31 cellular contexts compared by ENCODE assay signal in genomic region chr11:69194956-69195355, GRCh38. TPM values are rescaled to one million over a fixed set of nuclear protein-coding genes. Genes with fewer than 3 reads are reported as not detected.
"Had no signal": no experiment of that assay in that cellular context is flagged by ENCODE, and none has a peak within 500 bp of the region (broad histone marks: within the 10 kb centered on the region; RNA-seq: fewer than 3 reads in every experiment).

No MANE protein-coding gene starts in this region.

- DNase-seq: activated CD4-positive, alpha-beta memory T cell treated with anti-CD3 and anti-CD28 coated beads for 36 hours; activated CD4-positive, alpha-beta T cell treated with anti-CD3 and anti-CD28 coated beads for 36 hours; activated CD4-positive, alpha-beta T cell treated with anti-CD3 and anti-CD28 coated beads, Interleukin-2, amount 10 ng/mL, durations not matched to agents 24 days and 14 days; activated CD4-positive, CD25-positive, alpha-beta regulatory T cell; activated CD4-positive, CD25-positive, alpha-beta regulatory T cell treated with anti-CD3 and anti-CD28 coated beads, Interleukin-2, amount 50 U/mL, for 72 hours; activated CD8-positive, alpha-beta memory T cell treated with anti-CD3 and anti-CD28 coated beads, Interleukin-2, amount 10 ng/mL, durations not matched to agents 7 days and 5 days; activated CD8-positive, alpha-beta memory T cell treated with anti-CD3 and anti-CD28 coated beads, Interleukin-2, amount 50 U/mL, for 4 hours; activated CD8-positive, alpha-beta T cell treated with anti-CD3 and anti-CD28 coated beads, Interleukin-2, amount 10 ng/mL, durations not matched to agents 7 days and 5 days; activated effector memory CD4-positive, alpha-beta T cell treated with anti-CD3 and anti-CD28 coated beads, Interleukin-2, amount 50 U/mL, for 16 hours; activated naive CD4-positive, alpha-beta T cell treated with anti-CD3 and anti-CD28 coated beads, Interleukin-2, amount 50 U/mL, for 16 hours; activated T-cell treated with anti-CD3 and anti-CD28 coated beads, Interleukin-2, amount 50 U/mL, for 1 hour; activated T-cell treated with anti-CD3 and anti-CD28 coated beads, Interleukin-2, amount 50 U/mL, for 48 hours; amniotic stem cell; anterior cingulate cortex; brain microvascular endothelial cell; caudate nucleus; cortex of kidney; dermis blood vessel endothelial cell; effector CD4-positive, alpha-beta T cell; effector memory CD8-positive, alpha-beta T cell; erythroblast; foreskin keratinocyte; gastrocnemius medialis; heart right ventricle; T-helper 2 cell had no signal

- H3K4me1 ChIP-seq: foreskin keratinocyte, gastrocnemius medialis had no signal

- H3K27ac ChIP-seq: brain microvascular endothelial cell, esophagus muscularis mucosa, foreskin keratinocyte, gastrocnemius medialis, heart right ventricle had no signal

- H3K36me3 Mint-ChIP-seq: activated CD4-positive, alpha-beta memory T cell treated with anti-CD3 and anti-CD28 coated beads for 36 hours; activated CD8-positive, alpha-beta memory T cell treated with anti-CD3 and anti-CD28 coated beads, Interleukin-2, amount 10 ng/mL, durations not matched to agents 7 days and 5 days had no signal

- H3K9me3 ChIP-seq: esophagus muscularis mucosa, gastrocnemius medialis, heart right ventricle had no signal

- H3K36me3 ChIP-seq: brain microvascular endothelial cell, esophagus muscularis mucosa, gastrocnemius medialis, heart right ventricle had no signal

- H3K27me3 Mint-ChIP-seq: activated CD4-positive, alpha-beta memory T cell treated with anti-CD3 and anti-CD28 coated beads for 36 hours; activated CD4-positive, alpha-beta T cell treated with anti-CD3 and anti-CD28 coated beads, Interleukin-2, amount 10 ng/mL, durations not matched to agents 24 days and 14 days; activated CD8-positive, alpha-beta memory T cell treated with anti-CD3 and anti-CD28 coated beads, Interleukin-2, amount 10 ng/mL, durations not matched to agents 7 days and 5 days; activated naive CD8-positive, alpha-beta T cell had no signal

- H3K4me3 ChIP-seq: esophagus muscularis mucosa, gastrocnemius medialis, heart right ventricle had no signal

- H3K4me1 Mint-ChIP-seq: activated CD8-positive, alpha-beta memory T cell treated with anti-CD3 and anti-CD28 coated beads, Interleukin-2, amount 10 ng/mL, durations not matched to agents 7 days and 5 days had no signal

- H3K9me3 Mint-ChIP-seq: activated CD4-positive, alpha-beta memory T cell treated with anti-CD3 and anti-CD28 coated beads for 36 hours had no signal

- H3K27ac Mint-ChIP-seq: activated CD4-positive, alpha-beta memory T cell treated with anti-CD3 and anti-CD28 coated beads for 36 hours; activated CD4-positive, alpha-beta T cell treated with anti-CD3 and anti-CD28 coated beads for 36 hours; activated CD4-positive, alpha-beta T cell treated with anti-CD3 and anti-CD28 coated beads, Interleukin-2, amount 10 ng/mL, durations not matched to agents 24 days and 14 days; activated CD8-positive, alpha-beta memory T cell treated with anti-CD3 and anti-CD28 coated beads, Interleukin-2, amount 10 ng/mL, durations not matched to agents 7 days and 5 days; activated CD8-positive, alpha-beta T cell treated with anti-CD3 and anti-CD28 coated beads, Interleukin-2, amount 10 ng/mL, durations not matched to agents 7 days and 5 days; activated naive CD8-positive, alpha-beta T cell; activated T-helper 1 cell treated with anti-CD3 and anti-CD28 coated beads, Interleukin-12 subunit alpha, Interleukin-12 subunit beta, Interleukin-2, Interleukin-4 antibody, amounts not matched to agents 30 ng/mL and 10 ng/mL and 1 ng/mL, durations not matched to agents 14 hours and 24 hours and 36 hours; activated T-helper 2 cell treated with anti-CD3 and anti-CD28 coated beads, Interferon-gamma antibody, Interleukin-2, Interleukin-4, amounts not matched to agents 10 μg/mL and 5 μg/mL and 100 μg/mL, durations not matched to agents 14 hours and 24 hours and 36 hours; effector memory CD8-positive, alpha-beta T cell had no signal

- FAIRE-seq: astrocyte, colon had no signal

- H3K4me3 Mint-ChIP-seq: activated CD4-positive, alpha-beta memory T cell treated with anti-CD3 and anti-CD28 coated beads for 36 hours; activated CD4-positive, alpha-beta T cell treated with anti-CD3 and anti-CD28 coated beads for 36 hours; activated CD4-positive, alpha-beta T cell treated with anti-CD3 and anti-CD28 coated beads, Interleukin-2, amount 10 ng/mL, durations not matched to agents 24 days and 14 days; activated CD8-positive, alpha-beta memory T cell treated with anti-CD3 and anti-CD28 coated beads, Interleukin-2, amount 10 ng/mL, durations not matched to agents 7 days and 5 days; activated CD8-positive, alpha-beta T cell treated with anti-CD3 and anti-CD28 coated beads, Interleukin-2, amount 10 ng/mL, durations not matched to agents 7 days and 5 days; activated naive CD8-positive, alpha-beta T cell; activated T-helper 1 cell treated with anti-CD3 and anti-CD28 coated beads, Interleukin-12 subunit alpha, Interleukin-12 subunit beta, Interleukin-2, Interleukin-4 antibody, amounts not matched to agents 30 ng/mL and 10 ng/mL and 1 ng/mL, durations not matched to agents 14 hours and 24 hours and 36 hours; effector memory CD8-positive, alpha-beta T cell had no signal

- ATAC-seq: activated CD4-positive, alpha-beta T cell treated with anti-CD3 and anti-CD28 coated beads for 36 hours; activated CD8-positive, alpha-beta memory T cell treated with anti-CD3 and anti-CD28 coated beads, Interleukin-2, amount 10 ng/mL, durations not matched to agents 7 days and 5 days; activated CD8-positive, alpha-beta T cell treated with anti-CD3 and anti-CD28 coated beads, Interleukin-2, amount 10 ng/mL, durations not matched to agents 7 days and 5 days; effector memory CD8-positive, alpha-beta T cell; foreskin keratinocyte; gastrocnemius medialis; heart right ventricle had no signal

RNA-seq across cellular contexts. Expression of gene SMIM38, which starts 39.2 kb away (rescaled TPM):
- total RNA-seq: astrocyte, foreskin keratinocyte had no signal
- polyA plus RNA-seq: foreskin keratinocyte had no signal
